In the genomic region with DNA sequence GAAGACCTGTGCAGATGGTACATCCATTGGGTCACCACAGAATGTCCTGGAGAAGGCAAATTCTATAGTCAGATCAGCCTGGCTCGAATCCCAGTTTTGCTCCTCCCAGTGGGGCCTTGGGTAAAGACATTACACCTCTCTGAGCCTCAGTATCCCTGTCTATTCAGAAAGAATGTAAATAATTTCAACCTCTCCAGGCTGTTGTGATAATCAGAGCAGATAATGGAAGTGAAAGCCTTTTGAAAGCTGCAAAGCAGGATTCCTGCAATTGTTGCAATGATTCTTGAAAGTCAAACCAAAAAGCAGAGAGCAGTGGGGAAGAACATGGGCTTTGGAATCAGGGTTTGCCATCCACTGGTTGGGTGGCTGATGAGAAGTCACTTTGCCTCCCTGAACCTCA, we compare ENCODE assay signal across 15 cellular contexts.
A peak's percentile ranks its signal among the peaks of the same experiment; 100 is the strongest.
DNase-seq lines count a peak whose midpoint lies in the region; ATAC-seq and TF ChIP-seq lines count a peak whose summit lies in the region.
"Had no signal": no experiment of that assay in that cellular context is flagged by ENCODE, and none has a peak within 500 bp of the region (broad histone marks: within the 10 kb centered on the region; RNA-seq: fewer than 3 reads in every experiment).

No MANE protein-coding gene starts in this region.

- H3K4me1 ChIP-seq in left lung: no peaks in the 10 kb centered on the region
- H3K4me1 ChIP-seq: HAP-1 had no signal

- H3K4me3 ChIP-seq in choroid plexus epithelial cell (ENCODE audit: low read depth, low read length) (no peak overlapping the region), left lung (no peak overlapping the region)
- H3K4me3 ChIP-seq: GM23248, HAP-1 had no signal

- H3K9me3 ChIP-seq in left lung: no peaks in the 10 kb centered on the region
- H3K9me3 ChIP-seq: HAP-1 had no signal

- TF ChIP-seq CTCF in choroid plexus epithelial cell (conservative IDR thresholded peaks at IDR 0.05; ENCODE audit: low read depth, low read length) (no peak), left lung (IDR thresholded peaks at IDR 0.05) (no peak)

- no peaks in the 10 kb centered on the region for H3K36me3 ChIP-seq in left lung
- H3K36me3 ChIP-seq: HAP-1 had no signal

- DNase-seq in SIG-M5 treated with dmso at 0.1 percent for 504 hours (lab: John Stamatoyannopoulos, UW; ENCODE audit: unreplicated experiment) (peak; percentile 18), SIG-M5 (lab: John Stamatoyannopoulos, UW) (no peak), choroid plexus epithelial cell (ENCODE audit: low read depth) (peak; percentile 10), posterior vena cava (ENCODE audit: low spot score) (peak; percentile 16), cerebellum (ENCODE audit: low spot score) (no peak), left lung (no peak)
- DNase-seq: 8988T; CD4-positive, alpha-beta T cell; DMS153; DMS79; GF-D8; GM23248 had no signal

- peaks cover 0 to 23% of the 10 kb centered on the region in 2 donors for H3K27me3 ChIP-seq in left lung

- H3K27ac ChIP-seq in left lung: no peak overlapping the region
- H3K27ac ChIP-seq: C4-2B, GM23248 had no signal

- ATAC-seq in GM18867 (IDR thresholded peaks at IDR 0.05; ENCODE audit: unreplicated experiment) (no peak), left lung (no peak)

- intact Hi-C loops in posterior vena cava (cut with DNase I): loop anchor here in 1 of 2 donors (5.0 kb wide), 1 partner anchor 1888 kb away; no protein-coding TSS in a partner anchor
- intact Hi-C loops in left lung (cut with DNase I): no loop called here

Comparison
In these comparisons a context has a peak if more than half of its experiments do, and no peak if none do; other contexts are left out.
1. DNase-seq: peak in SIG-M5 treated with dmso at 0.1 percent for 504 hours (single experiment), choroid plexus epithelial cell (single experiment) and posterior vena cava (single experiment); none in SIG-M5 (single experiment), cerebellum (single experiment) and left lung (0 of 2).